In genomic region chr1:235866207-235866912, GRCh38 we compare ENCODE assay signal across 8 cellular contexts. TPM values are rescaled to one million over a fixed set of nuclear protein-coding genes. Genes with fewer than 3 reads are reported as not detected.
DNase-seq lines count a peak whose midpoint lies in the region; ATAC-seq and TF ChIP-seq lines count a peak whose summit lies in the region.

LYST (minus strand) TSS chr1:235866906; CDS start chr1:235830417, 36,489 bp downstream.

- peaks cover 26 to 65% (median 40%) of the 10 kb centered on the region in 4 donors for H3K4me1 Mint-ChIP-seq in CD4-positive, alpha-beta memory T cell

- H2AFZ ChIP-seq in neuron (ENCODE audit: low read depth, low read length), result peak within 1 kb of the TSS; percentile 81

- ATAC-seq in GM19372 (IDR thresholded peaks at IDR 0.05; ENCODE audit: low read depth, unreplicated experiment), result peak; percentile 43
- ATAC-seq in HG03439 (IDR thresholded peaks at IDR 0.05; ENCODE audit: unreplicated experiment), result peak; percentile 60
- ATAC-seq in foreskin keratinocyte, result peak; percentile 59
- ATAC-seq in upper lobe of right lung, result peak; percentile 72

- CTCF ChIA-PET in CD4-positive, alpha-beta memory T cell (lab: Charles Lee; ENCODE audit: partially characterized antibody), result interaction anchor here (0.6 to 5.5 kb wide), 23 partner anchors 8 to 132 kb away, joined by 3 to 105 read pairs (median 6); no protein-coding TSS in a partner anchor

- peaks cover 3 to 14% of the 10 kb centered on the region in 2 donors for H3K36me3 Mint-ChIP-seq in CD4-positive, alpha-beta memory T cell

- H3K36me3 ChIP-seq in CD4-positive, alpha-beta memory T cell (ENCODE audit: insufficient read depth, low read length), result no peaks in the 10 kb centered on the region
- no peaks in the 10 kb centered on the region for H3K36me3 ChIP-seq in Peyer's patch
- no peaks in the 10 kb centered on the region for H3K36me3 ChIP-seq in neuron (ENCODE audit: insufficient read depth, low read length)
- no peaks in the 10 kb centered on the region for H3K36me3 ChIP-seq in upper lobe of right lung

- peak within 1 kb of the TSS; percentile 95 to 99 (median 97) for H3K4me3 Mint-ChIP-seq in CD4-positive, alpha-beta memory T cell

- peak in 4 of 5 donors; percentile 54 to 77 (median 65) for DNase-seq in CD4-positive, alpha-beta memory T cell
- DNase-seq in Peyer's patch, result peak; percentile 62 to 83 (median 74)
- DNase-seq in activated effector memory CD4-positive, alpha-beta T cell treated with Interleukin-2 at 50 U/mL for 16 hours, result peak; percentile 37
- peak; percentile 34 to 59 for DNase-seq in foreskin keratinocyte
- DNase-seq in upper lobe of right lung, result peak; percentile 80

- no peaks in the 10 kb centered on the region for H3K27me3 ChIP-seq in CD4-positive, alpha-beta memory T cell (ENCODE audit: insufficient read depth, low read length)
- H3K27me3 ChIP-seq in Peyer's patch (no peaks in the 10 kb centered on the region), foreskin keratinocyte (no peaks in the 10 kb centered on the region), neuron (ENCODE audit: insufficient read depth, low read length) (no peaks in the 10 kb centered on the region), upper lobe of right lung (no peaks in the 10 kb centered on the region)

- peaks cover 0 to 4% (median 0%) of the 10 kb centered on the region in 8 donors for H3K9me3 Mint-ChIP-seq in CD4-positive, alpha-beta memory T cell

- POLR2A ChIA-PET in CD4-positive, alpha-beta memory T cell (lab: Charles Lee; ENCODE audit: partially characterized antibody), result interaction anchor here (0.9 to 3.6 kb wide), 21 partner anchors 8 to 929 kb away, joined by 3 to 40 read pairs (median 5); partner anchors contain the start of genes B3GALNT2, ERO1B and MTR

- peak within 1 kb of the TSS; percentile 98 to 100 (median 99) for H3K27ac Mint-ChIP-seq in CD4-positive, alpha-beta memory T cell

- peak within 1 kb of the TSS; percentile 100 for H3K27ac ChIP-seq in CD4-positive, alpha-beta memory T cell (ENCODE audit: low read depth, low read length)
- H3K27ac ChIP-seq in Peyer's patch (peak within 1 kb of the TSS; percentile 72 to 99 (median 96)), foreskin keratinocyte (peak within 1 kb of the TSS; percentile 87), upper lobe of right lung (peak within 1 kb of the TSS; percentile 99)

- H3K4me3 ChIP-seq in CD4-positive, alpha-beta memory T cell (ENCODE audit: low read length in 2 of 2), result peak within 1 kb of the TSS; percentile 72 to 86
- H3K4me3 ChIP-seq in Peyer's patch (peak within 1 kb of the TSS; percentile 58 to 99 (median 96)), neuron (ENCODE audit: low read length) (peak within 1 kb of the TSS; percentile 79), upper lobe of right lung (peak within 1 kb of the TSS; percentile 98)

- TF ChIP-seq CTCF in Peyer's patch (IDR thresholded peaks at IDR 0.05) (peak in 4 of 6 experiments; percentile 46 to 63 (median 56)), foreskin keratinocyte (conservative IDR thresholded peaks at IDR 0.05) (peak; percentile 67), upper lobe of right lung (IDR thresholded peaks at IDR 0.05) (peak; percentile 43)

- TF ChIP-seq POLR2A in Peyer's patch (IDR thresholded peaks at IDR 0.05), result no peak

- no peaks in the 10 kb centered on the region for H3K27me3 Mint-ChIP-seq in CD4-positive, alpha-beta memory T cell

- H3K9me3 ChIP-seq in CD4-positive, alpha-beta memory T cell (ENCODE audit: control insufficient read depth in 1 of 2, low read length in 2 of 2), result no peaks in the 10 kb centered on the region
- no peaks in the 10 kb centered on the region for H3K9me3 ChIP-seq in Peyer's patch
- H3K9me3 ChIP-seq in neuron (ENCODE audit: low read length), result no peaks in the 10 kb centered on the region
- H3K9me3 ChIP-seq in upper lobe of right lung, result no peaks in the 10 kb centered on the region

- peaks cover 31% of the 10 kb centered on the region for H3K4me1 ChIP-seq in CD4-positive, alpha-beta memory T cell (ENCODE audit: insufficient read depth, low read length)
- peaks cover 0 to 26% (median 4%) of the 10 kb centered on the region in 4 donors for H3K4me1 ChIP-seq in Peyer's patch
- peaks cover 11% of the 10 kb centered on the region for H3K4me1 ChIP-seq in foreskin keratinocyte
- peaks cover 17% of the 10 kb centered on the region for H3K4me1 ChIP-seq in neuron (ENCODE audit: insufficient read depth, low read length)
- H3K4me1 ChIP-seq in upper lobe of right lung, result peaks cover 38% of the 10 kb centered on the region

- intact Hi-C loops in CD4-positive, alpha-beta memory T cell (cut with micrococcal nuclease), result loop anchor here (1.0 to 5.0 kb wide), 8 partner anchors 22 to 1254 kb away; partner anchors contain the start of genes B3GALNT2, GNG4, IRF2BP2 and MTR
- intact Hi-C loops in upper lobe of right lung (cut with DNase I), result no loop called here

RNA-seq across cellular contexts. Expression of gene LYST, which starts in this region (rescaled TPM):
- 10 to 100 TPM; 32.8 to 35.2 TPM for total RNA-seq in CD4-positive, alpha-beta memory T cell
- 1 to 10 TPM; 4.2 to 9.1 TPM for polyA plus RNA-seq in CD4-positive, alpha-beta memory T cell
- total RNA-seq in Peyer's patch, result 10 to 100 TPM; 27.8 to 68.5 (median 35.5) TPM
- total RNA-seq in foreskin keratinocyte, result 13.0 and 18.8 TPM in 2 replicates
- 4.1 and 5.3 TPM in 2 replicates for polyA plus RNA-seq in foreskin keratinocyte
- total RNA-seq in upper lobe of right lung, result 78.4 TPM

Comparison
In these comparisons a context has a peak if more than half of its experiments do, and no peak if none do; other contexts are left out.
1. Peak in every context shown above with its lines: DNase-seq, ATAC-seq, H3K4me3 ChIP-seq and H3K27ac ChIP-seq.